35 cellular contexts compared by ENCODE assay signal in genomic region chr10:126278846-126279245, GRCh38.
"Had no signal": no experiment of that assay in that cellular context is flagged by ENCODE, and none has a peak within 500 bp of the region (broad histone marks: within the 10 kb centered on the region; RNA-seq: fewer than 3 reads in every experiment).

No MANE protein-coding gene starts in this region.

- H3K4me1 Mint-ChIP-seq: activated naive CD4-positive, alpha-beta T cell treated with anti-CD3 and anti-CD28 coated beads, Interleukin-2, amount 10 ng/mL, durations not matched to agents 7 days and 5 days; activated naive CD8-positive, alpha-beta T cell treated with anti-CD3 and anti-CD28 coated beads, Interleukin-2, amount 10 ng/mL, durations not matched to agents 7 days and 5 days had no signal

- H3K9me3 Mint-ChIP-seq: activated naive CD8-positive, alpha-beta T cell treated with anti-CD3 and anti-CD28 coated beads, Interleukin-2, amount 10 ng/mL, durations not matched to agents 7 days and 5 days; natural killer cell treated with Interleukin-12 subunit alpha and Interleukin-12 subunit beta and Interleukin-15 and Interleukin-18, amount 100 ng/mL, for 72 hours had no signal

- H3K27ac Mint-ChIP-seq: activated naive CD4-positive, alpha-beta T cell treated with anti-CD3 and anti-CD28 coated beads, Interleukin-2, amount 10 ng/mL, durations not matched to agents 7 days and 5 days; activated naive CD8-positive, alpha-beta T cell treated with anti-CD3 and anti-CD28 coated beads, Interleukin-2, amount 10 ng/mL, durations not matched to agents 7 days and 5 days; brain; natural killer cell treated with Interleukin-12 subunit alpha and Interleukin-12 subunit beta and Interleukin-15 and Interleukin-18, amount 100 ng/mL, for 72 hours; T-helper 1 cell treated with Interleukin-12 subunit alpha and Interleukin-12 subunit beta and Interleukin-4 antibody, amounts not matched to agents 30 μg/mL and 1 μg/mL, for 36 hours had no signal

- H3K27ac ChIP-seq: cardiac muscle cell, colonic mucosa, lower lobe of right lung, ovary, prostate gland, skin epidermis, thoracic aorta, VCaP had no signal

- H3K27me3 ChIP-seq: cardiac muscle cell, colonic mucosa, ovary had no signal

- DNase-seq: activated CD4-positive, alpha-beta T cell treated with anti-CD3 and anti-CD28 coated beads for 48 hours; activated CD4-positive, alpha-beta T cell treated with anti-CD3 and anti-CD28 coated beads, Interleukin-2, amount 50 U/mL, for 48 hours; activated CD8-positive, alpha-beta memory T cell treated with anti-CD3 and anti-CD28 coated beads, Interleukin-2, amount 50 U/mL, for 4 hours; activated gamma-delta T cell; activated naive CD4-positive, alpha-beta T cell treated with anti-CD3 and anti-CD28 coated beads, Interleukin-2, amount 10 ng/mL, durations not matched to agents 7 days and 5 days; activated naive CD8-positive, alpha-beta T cell treated with anti-CD3 and anti-CD28 coated beads, Interleukin-2, amount 10 ng/mL, durations not matched to agents 7 days and 5 days; activated T-cell treated with anti-CD3 and anti-CD28 coated beads, Interleukin-2, amount 50 U/mL, for 1 hour; amygdala; cerebellar nuclear complex; colonic mucosa; effector CD8-positive, alpha-beta T cell; erythroblast; kidney glomerular epithelial cell; lower lobe of right lung; mesendoderm; mucosa of descending colon; ovary; retina; stimulated activated CD4-positive, alpha-beta T cell treated with anti-CD3 and anti-CD28 coated beads, Interleukin-12 subunit alpha, Interleukin-12 subunit beta, amount 100 ng/mL, for 4 hours; stimulated activated CD4-positive, alpha-beta T cell treated with anti-CD3 and anti-CD28 coated beads, Interleukin-4, amount 100 ng/mL, for 1 hour; stimulated activated naive CD8-positive, alpha-beta T cell treated with anti-CD3 and anti-CD28 coated beads, Interleukin-15, Interleukin-2, amounts not matched to agents 100 U/mL and 50 U/mL, for 24 hours; SW 1271; T-helper 9 cell; trophoblast cell had no signal

- H3K27me3 Mint-ChIP-seq: activated naive CD4-positive, alpha-beta T cell treated with anti-CD3 and anti-CD28 coated beads, Interleukin-2, amount 10 ng/mL, durations not matched to agents 7 days and 5 days; activated naive CD8-positive, alpha-beta T cell treated with anti-CD3 and anti-CD28 coated beads, Interleukin-2, amount 10 ng/mL, durations not matched to agents 7 days and 5 days had no signal

- ATAC-seq: activated CD4-positive, CD25-positive, alpha-beta regulatory T cell treated with anti-CD3 and anti-CD28 coated beads, Interleukin-2, amount 50 U/mL, for 24 hours; left lobe of liver; lower lobe of right lung; mucosa of descending colon; natural killer cell treated with Interleukin-12 subunit alpha and Interleukin-12 subunit beta and Interleukin-15 and Interleukin-18, amount 100 ng/mL, for 72 hours; sciatic nerve; stimulated activated naive CD8-positive, alpha-beta T cell treated with anti-CD3 and anti-CD28 coated beads, Interleukin-15, Interleukin-2, amounts not matched to agents 100 U/mL and 50 U/mL, for 24 hours had no signal

- H3K4me3 ChIP-seq: cardiac muscle cell, colonic mucosa, lower lobe of right lung, mucosa of descending colon, ovary, prostate gland, skin epidermis, thoracic aorta had no signal

- H3K9me3 ChIP-seq: colonic mucosa, lower lobe of right lung, mucosa of descending colon, ovary, prostate gland, thoracic aorta had no signal

- H3K36me3 Mint-ChIP-seq: activated naive CD4-positive, alpha-beta T cell treated with anti-CD3 and anti-CD28 coated beads, Interleukin-2, amount 10 ng/mL, durations not matched to agents 7 days and 5 days; activated naive CD8-positive, alpha-beta T cell treated with anti-CD3 and anti-CD28 coated beads, Interleukin-2, amount 10 ng/mL, durations not matched to agents 7 days and 5 days; brain; natural killer cell treated with Interleukin-12 subunit alpha and Interleukin-12 subunit beta and Interleukin-15 and Interleukin-18, amount 100 ng/mL, for 72 hours had no signal

- H3K4me1 ChIP-seq: colonic mucosa, lower lobe of right lung, prostate gland had no signal

- H3K4me3 Mint-ChIP-seq: activated naive CD4-positive, alpha-beta T cell treated with anti-CD3 and anti-CD28 coated beads, Interleukin-2, amount 10 ng/mL, durations not matched to agents 7 days and 5 days; activated naive CD8-positive, alpha-beta T cell treated with anti-CD3 and anti-CD28 coated beads, Interleukin-2, amount 10 ng/mL, durations not matched to agents 7 days and 5 days; brain; natural killer cell treated with Interleukin-12 subunit alpha and Interleukin-12 subunit beta and Interleukin-15 and Interleukin-18, amount 100 ng/mL, for 72 hours; T-helper 1 cell treated with Interleukin-12 subunit alpha and Interleukin-12 subunit beta and Interleukin-4 antibody, amounts not matched to agents 30 μg/mL and 1 μg/mL, for 36 hours had no signal

- H3K36me3 ChIP-seq: cardiac muscle cell, colonic mucosa, lower lobe of right lung, ovary, prostate gland, thoracic aorta had no signal
